Comparison of ENCODE assay signal across 15 cellular contexts in genomic region chr19:55442372-55443044, GRCh38. TPM values are rescaled to one million over a fixed set of nuclear protein-coding genes. Genes with fewer than 3 reads are reported as not detected.
A peak's percentile ranks its signal among the peaks of the same experiment; 100 is the strongest.
DNase-seq lines count a peak whose midpoint lies in the region; ATAC-seq and TF ChIP-seq lines count a peak whose summit lies in the region.
"Had no signal": no experiment of that assay in that cellular context is flagged by ENCODE, and none has a peak within 500 bp of the region (broad histone marks: within the 10 kb centered on the region; RNA-seq: fewer than 3 reads in every experiment).

No MANE protein-coding gene starts in this region.

- H3K36me3 ChIP-seq in HUES64 (ENCODE audit: insufficient read depth, low read length): no peaks in the 10 kb centered on the region
- H3K36me3 ChIP-seq: heart left ventricle had no signal

- H3K4me1 Mint-ChIP-seq in WTC11 (peaks cover 23% of the 10 kb centered on the region), naive B cell (peaks cover 22 to 33% (median 32%) of the 10 kb centered on the region in 3 donors)

- H3K36me3 Mint-ChIP-seq in WTC11 (no peaks in the 10 kb centered on the region), naive B cell (peaks cover 0 to 25% of the 10 kb centered on the region in 2 donors)

- CTCF ChIA-PET in WTC11 (lab: Charles Lee): interaction anchor here (0.6 to 1.4 kb wide), 7 partner anchors 19 to 282 kb away, joined by 3 to 4 read pairs (median 3); partner anchors contain the start of gene ISOC2

- ATAC-seq in WTC11 (peak; percentile 18), naive B cell (ENCODE audit: low read depth in 2 of 2) (peak; percentile 72 to 81), GM18517 (IDR thresholded peaks at IDR 0.05; ENCODE audit: unreplicated experiment) (no peak), GM21423 (IDR thresholded peaks at IDR 0.05; ENCODE audit: unreplicated experiment) (no peak)
- ATAC-seq: heart left ventricle had no signal

- no peak overlapping the region for H3K27ac Mint-ChIP-seq in WTC11
- no peak overlapping the region for H3K27ac Mint-ChIP-seq in naive B cell

- H3K27me3 Mint-ChIP-seq in WTC11 (ENCODE audit: low read depth) (peaks cover 2% of the 10 kb centered on the region), naive B cell (peaks cover 54 to 81% (median 79%) of the 10 kb centered on the region in 3 donors)

- no peaks in the 10 kb centered on the region for H3K9me3 ChIP-seq in HUES64 (ENCODE audit: insufficient read depth, low read depth, low read length)
- H3K9me3 ChIP-seq: heart left ventricle had no signal

- H3K27ac ChIP-seq in HUES64 (ENCODE audit: low read depth, low read length): no peak overlapping the region
- H3K27ac ChIP-seq: heart left ventricle had no signal

- no peak overlapping the region for H3K9ac ChIP-seq in HUES64 (ENCODE audit: low read depth, low read length)

- TF ChIP-seq CTCF in WTC11 (IDR thresholded peaks at IDR 0.05): no peak

- DNase-seq in NCI-H2107 treated with DMSO at 0.1 percent for 48 hours (lab: John Stamatoyannopoulos, UW; ENCODE audit: unreplicated experiment) (peak; percentile 24), NCI-H2107 (lab: John Stamatoyannopoulos, UW) (no peak), WTC11 (ENCODE audit: low spot score) (peak; percentile 54), naive B cell (no peak), GOT3 (lab: John Stamatoyannopoulos, UW) (no peak)
- DNase-seq: amniotic stem cell, GF-D8, heart left ventricle, mesenchymal stem cell had no signal

- H3K4me1 ChIP-seq in HUES64 (ENCODE audit: insufficient read depth, low read length): peaks cover 5% of the 10 kb centered on the region; the same call in 1 of the 2 replicates

- peaks cover 95% of the 10 kb centered on the region for H3K27me3 ChIP-seq in HUES64 (ENCODE audit: insufficient read depth, low read length)

- 2% methylated on average over 77 of the region's 77 CpGs for WGBS in HUES64

- H3K9me3 Mint-ChIP-seq in WTC11: no peaks in the 10 kb centered on the region
- peaks cover 0 to 14% (median 4%) of the 10 kb centered on the region in 7 donors for H3K9me3 Mint-ChIP-seq in naive B cell

- peak overlapping the region; percentile 39; the same call in 1 of the 2 replicates for H3K4me3 ChIP-seq in HUES64 (ENCODE audit: low read length)
- H3K4me3 ChIP-seq: heart left ventricle had no signal

- H3K4me3 Mint-ChIP-seq in WTC11 (peak overlapping the region; percentile 68), naive B cell (peak overlapping the region in 4 of 8 donors; percentile 59 to 70 (median 66))

- POLR2A ChIA-PET in WTC11 (lab: Charles Lee): no interaction called here

TF ChIP-seq in WTC11, 78 proteins besides CTCF, POLR2A, EP300 and RAD21:
- TF ChIP-seq KAT7 (CRISPR knock-in tag; IDR thresholded peaks at IDR 0.05; ENCODE audit: borderline replicate concordance) (no peak), HMGXB4 (CRISPR knock-in tag; IDR thresholded peaks at IDR 0.05) (no peak), STAT6 (CRISPR knock-in tag; conservative IDR thresholded peaks at IDR 0.05; ENCODE audit: low read depth) (no peak), PREB (CRISPR knock-in tag; IDR thresholded peaks at IDR 0.05; ENCODE audit: borderline replicate concordance) (no peak), ZNF396 (CRISPR knock-in tag; IDR thresholded peaks at IDR 0.05; ENCODE audit: borderline replicate concordance) (no peak), CBFB (CRISPR knock-in tag; IDR thresholded peaks at IDR 0.05; ENCODE audit: low read depth) (no peak), FOXP1 (CRISPR knock-in tag; IDR thresholded peaks at IDR 0.05; ENCODE audit: borderline replicate concordance) (no peak)
- TF ChIP-seq, protein P1, sequence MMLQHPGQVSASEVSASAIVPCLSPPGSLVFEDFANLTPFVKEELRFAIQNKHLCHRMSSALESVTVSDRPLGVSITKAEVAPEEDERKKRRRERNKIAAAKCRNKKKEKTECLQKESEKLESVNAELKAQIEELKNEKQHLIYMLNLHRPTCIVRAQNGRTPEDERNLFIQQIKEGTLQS (CRISPR knock-in tag; conservative IDR thresholded peaks at IDR 0.05): no peak
- TF ChIP-seq, protein P2, sequence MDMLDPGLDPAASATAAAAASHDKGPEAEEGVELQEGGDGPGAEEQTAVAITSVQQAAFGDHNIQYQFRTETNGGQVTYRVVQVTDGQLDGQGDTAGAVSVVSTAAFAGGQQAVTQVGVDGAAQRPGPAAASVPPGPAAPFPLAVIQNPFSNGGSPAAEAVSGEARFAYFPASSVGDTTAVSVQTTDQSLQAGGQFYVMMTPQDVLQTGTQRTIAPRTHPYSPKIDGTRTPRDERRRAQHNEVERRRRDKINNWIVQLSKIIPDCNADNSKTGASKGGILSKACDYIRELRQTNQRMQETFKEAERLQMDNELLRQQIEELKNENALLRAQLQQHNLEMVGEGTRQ (CRISPR knock-in tag; IDR thresholded peaks at IDR 0.05): no peak
- TF ChIP-seq, protein P3, sequence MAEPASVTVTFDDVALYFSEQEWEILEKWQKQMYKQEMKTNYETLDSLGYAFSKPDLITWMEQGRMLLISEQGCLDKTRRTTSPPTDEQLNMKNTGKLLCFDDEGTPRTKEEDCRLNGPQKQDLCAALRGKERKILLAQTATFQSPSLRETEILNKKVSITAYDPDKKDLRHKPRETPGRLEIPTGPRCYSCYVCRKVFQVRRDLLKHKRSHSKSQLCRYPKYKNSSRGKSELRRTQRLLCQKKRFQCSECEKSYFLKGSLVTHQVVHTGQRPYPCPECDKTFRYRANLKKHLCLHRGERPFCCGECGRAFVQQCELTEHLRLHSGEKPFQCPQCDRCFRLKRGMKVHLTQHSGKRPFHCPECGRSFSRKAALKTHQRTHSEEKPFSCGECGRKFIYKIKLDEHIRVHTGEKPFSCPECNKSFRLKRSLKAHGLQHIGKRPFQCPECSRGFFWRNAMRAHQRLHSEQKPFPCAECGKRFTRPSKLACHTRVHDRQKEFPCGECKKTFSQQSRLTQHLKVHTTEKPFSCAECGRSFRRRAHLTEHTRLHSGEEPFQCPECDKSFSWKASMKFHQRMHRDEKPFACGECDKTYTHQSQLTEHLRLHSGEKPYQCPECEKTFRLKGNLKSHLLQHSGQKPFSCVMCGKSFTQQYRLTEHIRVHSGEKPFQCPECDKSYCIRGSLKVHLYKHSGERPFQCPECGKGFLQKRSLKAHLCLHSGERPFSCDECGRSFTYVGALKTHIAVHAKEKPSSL (CRISPR knock-in tag; conservative IDR thresholded peaks at IDR 0.05): no peak

RNA-seq across cellular contexts. Expression of gene SHISA7, which starts 0.6 kb away (rescaled TPM):
- 0.15 TPM for polyA plus RNA-seq in HUES64 (2013, experiment 1 of 2)
- polyA plus RNA-seq in HUES64 (2013, experiment 2 of 2): 0.32 TPM
- 0.79 to 0.94 TPM (median 0.87 TPM) in 3 replicates for total RNA-seq in WTC11 (2021)
- not detected for polyA plus RNA-seq in naive B cell (ENCODE audit: low read depth in 6 of 6)
- total RNA-seq: heart left ventricle, pulmonary artery endothelial cell had no signal
- polyA plus RNA-seq: AG04450, heart left ventricle had no signal

RNA-seq across cellular contexts. Expression of gene ISOC2, which starts 18.9 kb away (rescaled TPM):
- polyA plus RNA-seq in HUES64 (2013, experiment 1 of 2): 54.9 TPM
- polyA plus RNA-seq in HUES64 (2013, experiment 2 of 2): 52.0 TPM
- 96.3 to 96.6 TPM (median 96.4 TPM) in 3 replicates for total RNA-seq in WTC11 (2021)
- 10 to 100 TPM; 21.8 to 57.9 (median 28.0) TPM for polyA plus RNA-seq in naive B cell (ENCODE audit: low read depth in 6 of 6)

RNA-seq across cellular contexts. Expression of gene C19orf85, which starts 22.0 kb away (rescaled TPM):
- 2.3 TPM for polyA plus RNA-seq in HUES64 (2013, experiment 1 of 2)
- 2.0 TPM for polyA plus RNA-seq in HUES64 (2013, experiment 2 of 2)
- total RNA-seq in WTC11 (2021): 2.1 to 2.5 TPM (median 2.2 TPM) in 3 replicates
- not detected for polyA plus RNA-seq in naive B cell (ENCODE audit: low read depth in 6 of 6)
- total RNA-seq: heart left ventricle, pulmonary artery endothelial cell, temporal lobe had no signal
- polyA plus RNA-seq: AG04450, heart left ventricle had no signal

RNA-seq across cellular contexts. Expression of gene ZNF628, which starts 33.9 kb away (rescaled TPM):
- 10.1 TPM for polyA plus RNA-seq in HUES64 (2013, experiment 1 of 2)
- polyA plus RNA-seq in HUES64 (2013, experiment 2 of 2): 10.2 TPM
- total RNA-seq in WTC11 (2021): 14.0 to 23.6 TPM (median 17.8 TPM) in 3 replicates
- 1 to 10 TPM in 2 of 6 donors, under 1 TPM in 3, not detected in 1; 0.16 to 2.2 (median 0.94) TPM for polyA plus RNA-seq in naive B cell (ENCODE audit: low read depth in 6 of 6)

RNA-seq across cellular contexts. Expression of gene UBE2S, which starts 34.9 kb away (rescaled TPM):
- polyA plus RNA-seq in HUES64 (2013, experiment 1 of 2): 234 TPM
- 243 TPM for polyA plus RNA-seq in HUES64 (2013, experiment 2 of 2)
- 442 to 516 TPM (median 467 TPM) in 3 replicates for total RNA-seq in WTC11 (2021)
- 10 to 100 TPM; 18.8 to 41.3 (median 30.6) TPM for polyA plus RNA-seq in naive B cell (ENCODE audit: low read depth in 6 of 6)

Comparison
In these comparisons a context has a peak if more than half of its experiments do, and no peak if none do; other contexts are left out.
1. DNase-seq: peak in NCI-H2107 treated with DMSO at 0.1 percent for 48 hours (single experiment) and WTC11 (single experiment); none in NCI-H2107 (single experiment), naive B cell (single experiment) and GOT3 (single experiment).
2. ATAC-seq: peak in WTC11 (single experiment) and naive B cell (2 of 2); none in GM18517 (single experiment) and GM21423 (single experiment).